Comparison of ENCODE assay signal across 15 cellular contexts in the genomic region with DNA sequence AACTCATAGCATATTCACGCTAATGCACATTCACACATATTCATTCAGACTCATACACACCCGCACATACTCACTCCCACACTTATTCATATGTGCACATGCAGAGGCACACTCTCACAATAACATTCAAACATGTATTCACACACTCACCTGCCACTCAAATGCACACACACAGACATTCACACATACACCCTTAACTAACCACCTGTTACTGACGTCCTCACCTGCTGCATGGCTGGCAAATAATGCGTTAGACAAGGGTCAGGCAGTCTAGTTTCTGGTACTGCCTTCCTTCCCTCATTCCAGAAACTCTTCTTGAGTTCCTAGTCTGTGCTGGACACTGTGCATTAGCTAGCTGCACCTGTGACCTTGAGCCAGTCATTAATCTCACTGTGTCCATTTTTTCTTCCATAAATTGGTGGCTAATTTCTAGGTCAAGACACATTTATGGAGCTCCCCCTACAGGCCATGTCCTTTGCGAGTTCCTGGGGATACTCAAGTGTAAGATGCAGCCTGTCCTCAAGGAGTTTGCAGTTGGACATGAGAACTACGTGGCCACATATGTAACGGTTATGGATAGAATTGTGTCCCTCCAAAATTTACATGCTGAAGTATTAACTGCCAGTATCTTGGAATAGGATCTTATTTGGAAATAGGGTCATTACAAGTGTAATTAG. TPM values are rescaled to one million over a fixed set of nuclear protein-coding genes. Genes with fewer than 3 reads are reported as not detected.
DNase-seq lines count a peak whose midpoint lies in the region; ATAC-seq and TF ChIP-seq lines count a peak whose summit lies in the region.
"Had no signal": no experiment of that assay in that cellular context is flagged by ENCODE, and none has a peak within 500 bp of the region (broad histone marks: within the 10 kb centered on the region; RNA-seq: fewer than 3 reads in every experiment).

No MANE protein-coding gene starts in this region.

- in situ Hi-C loops in gastrocnemius medialis (cut with MboI; ENCODE audit: low sequenced_read_pairs in 4 of 4) = no loop called here

- H3K36me3 ChIP-seq in lower lobe of right lung = no peaks in the 10 kb centered on the region
- H3K36me3 ChIP-seq in gastrocnemius medialis = no peaks in the 10 kb centered on the region

- TF ChIP-seq POLR2A in erythroblast (IDR thresholded peaks at IDR 0.05; ENCODE audit: low read length) (no peak), gastrocnemius medialis (IDR thresholded peaks at IDR 0.05) (no peak)

- intact Hi-C loops in lower lobe of right lung (cut with DNase I) (no loop called here), gastrocnemius medialis (cut with DNase I; ENCODE audit: low total_unique reads) (no loop called here)

- H3K4me1 ChIP-seq in lower lobe of right lung = no peaks in the 10 kb centered on the region
- no peaks in the 10 kb centered on the region for H3K4me1 ChIP-seq in gastrocnemius medialis

- H3K27ac ChIP-seq in C4-2B (no peak overlapping the region), lower lobe of right lung (no peak overlapping the region), gastrocnemius medialis (no peak overlapping the region)
- H3K27ac ChIP-seq: SK-N-MC had no signal

- H3K4me3 ChIP-seq in lower lobe of right lung (no peak overlapping the region), gastrocnemius medialis (no peak overlapping the region)
- H3K4me3 ChIP-seq: SK-N-MC had no signal

- TF ChIP-seq CTCF in C4-2B (conservative IDR thresholded peaks at IDR 0.05) (peak; percentile 34), GM10266 (IDR thresholded peaks at IDR 0.05; ENCODE audit: control insufficient read depth, insufficient read depth, low read depth, missing control alignments) (peak; percentile 34), lower lobe of right lung (IDR thresholded peaks at IDR 0.05) (no peak), gastrocnemius medialis (IDR thresholded peaks at IDR 0.05 in 4 of 5, conservative IDR thresholded peaks at IDR 0.05 in 1 of 5) (no peak)

- H3K27me3 ChIP-seq in lower lobe of right lung (ENCODE audit: low read depth) (peaks cover 52% of the 10 kb centered on the region), gastrocnemius medialis (peaks cover 0 to 42% (median 9%) of the 10 kb centered on the region in 3 donors)

- DNase-seq in GM10266 (ENCODE audit: extremely low spot score) = no peak
- peak; percentile 32 for DNase-seq in NAMALWA (ENCODE audit: low spot score)
- peak; percentile 8 to 37 for DNase-seq in erythroblast (lab: John Stamatoyannopoulos, UW)
- no peak for DNase-seq in anterior cingulate cortex (lab: John Stamatoyannopoulos, UW)
- DNase-seq in lower lobe of right lung = no peak
- no peak for DNase-seq in gastrocnemius medialis
- DNase-seq: activated CD4-positive, alpha-beta T cell treated with anti-CD3 and anti-CD28 coated beads for 48 hours; activated gamma-delta T cell; CD8-positive, alpha-beta T cell; cerebellar nuclear complex; left colon had no signal

- ATAC-seq in lower lobe of right lung (no peak), GM18517 (IDR thresholded peaks at IDR 0.05; ENCODE audit: unreplicated experiment) (no peak), gastrocnemius medialis (no peak)
- ATAC-seq: CD8-positive, alpha-beta T cell; left colon; stimulated activated memory B cell treated with anti-CD40 and anti-IgM and Interleukin-4, amounts not matched to agents 10 μg/mL and 1 μg/mL and 100 μg/mL, for 72 hours had no signal

- H3K9me3 ChIP-seq in lower lobe of right lung (no peaks in the 10 kb centered on the region), gastrocnemius medialis (no peaks in the 10 kb centered on the region)

RNA-seq across cellular contexts. Expression of a gene that starts 34.5 kb away (rescaled TPM):
- total RNA-seq in lower lobe of right lung (0.24 TPM), gastrocnemius medialis (under 1 TPM in 2 of 4 donors, not detected in 2; 0.10 to 0.13 TPM)
- total RNA-seq: CD8-positive, alpha-beta T cell had no signal

Comparison
In these comparisons a context has a peak if more than half of its experiments do, and no peak if none do; other contexts are left out.
1. CTCF ChIP-seq: peak in C4-2B (single experiment) and GM10266 (single experiment); none in lower lobe of right lung (single experiment) and gastrocnemius medialis (0 of 5).
2. DNase-seq: peak in NAMALWA (single experiment) and erythroblast (2 of 2); none in GM10266 (single experiment), anterior cingulate cortex (0 of 58), lower lobe of right lung (single experiment) and gastrocnemius medialis (0 of 2).